Comparison of ENCODE assay signal across 8 cellular contexts in genomic region chr2:38376346-38376682, GRCh38. TPM values are rescaled to one million over a fixed set of nuclear protein-coding genes. Genes with fewer than 3 reads are reported as not detected.
DNase-seq lines count a peak whose midpoint lies in the region; TF ChIP-seq lines count a peak whose summit lies in the region.

No MANE protein-coding gene starts in this region.

- no peak overlapping the region for H2BK20ac ChIP-seq in H9 (ENCODE audit: low read depth, low read length, poor library complexity, severe bottlenecking)

- no peak overlapping the region for H3T11ph ChIP-seq in H9 (ENCODE audit: low read length)

- no peak overlapping the region for H4K5ac ChIP-seq in H9 (ENCODE audit: insufficient read length, low read depth, low read length)

- H3K27ac ChIP-seq in H9 (ENCODE audit: insufficient read length, low read depth, low read length) (no peak overlapping the region), breast epithelium (peak overlapping the region; percentile 99), spleen (peak overlapping the region; percentile 96 to 100 (median 100))

- no peak overlapping the region for H3K4ac ChIP-seq in H9 (ENCODE audit: low read depth, low read length)

- peak overlapping the region; percentile 66 to 94 (median 88) for H3K4me3 ChIP-seq in breast epithelium
- peak overlapping the region; percentile 67 to 94 (median 86) for H3K4me3 ChIP-seq in spleen

- H2AFZ ChIP-seq in H9 (ENCODE audit: low read length), result no peak overlapping the region

- intact Hi-C loops in breast epithelium (cut with DNase I; ENCODE audit: low total_unique reads) (loop anchor here (10.0 kb wide), 1 partner anchor 2002 kb away; no protein-coding TSS in a partner anchor), spleen (cut with DNase I; ENCODE audit: low total_unique reads) (no loop called here)

- H3K18ac ChIP-seq in H9 (ENCODE audit: insufficient read length, low read depth, low read length), result peak overlapping the region; percentile 87

- peak overlapping the region; percentile 91 to 98 for H3K4me3 Mint-ChIP-seq in H9
- peak overlapping the region; percentile 92 for H3K4me3 Mint-ChIP-seq in T-helper 1 cell treated with Interleukin-12 subunit alpha and Interleukin-12 subunit beta and Interleukin-4 antibody, amounts not matched to agents 30 μg/mL and 1 μg/mL, for 36 hours

- no peaks in the 10 kb centered on the region for H4K20me1 ChIP-seq in H9 (ENCODE audit: control insufficient read depth, insufficient read depth, insufficient read length)

- peaks cover 32 to 41% of the 10 kb centered on the region in 2 experiments for H3K4me1 Mint-ChIP-seq in H9
- peaks cover 45% of the 10 kb centered on the region for H3K4me1 Mint-ChIP-seq in T-helper 1 cell treated with Interleukin-12 subunit alpha and Interleukin-12 subunit beta and Interleukin-4 antibody, amounts not matched to agents 30 μg/mL and 1 μg/mL, for 36 hours (ENCODE audit: low read depth)

- TF ChIP-seq CTCF in H9 (conservative IDR thresholded peaks at IDR 0.05) (no peak), breast epithelium (IDR thresholded peaks at IDR 0.05) (no peak), spleen (IDR thresholded peaks at IDR 0.05 in 8 of 11, conservative IDR thresholded peaks at IDR 0.05 in 3 of 11) (no peak)

- no peak overlapping the region for H3K23ac ChIP-seq in H9 (ENCODE audit: insufficient read length, low read depth, low read length)

- peak overlapping the region; percentile 92 for H3K4me2 ChIP-seq in H9 (ENCODE audit: insufficient read depth, insufficient read length, low read length)

- peak overlapping the region; percentile 30 to 87 (median 55); a peak in 3 of 7 replicates for H3K27ac Mint-ChIP-seq in H9
- H3K27ac Mint-ChIP-seq in T-helper 1 cell treated with Interleukin-12 subunit alpha and Interleukin-12 subunit beta and Interleukin-4 antibody, amounts not matched to agents 30 μg/mL and 1 μg/mL, for 36 hours, result peak overlapping the region; percentile 91

- H3K9me3 Mint-ChIP-seq in H9, result no peaks in the 10 kb centered on the region; a peak in 1 of 5 replicates
- no peaks in the 10 kb centered on the region for H3K9me3 Mint-ChIP-seq in T-helper 1 cell treated with Interleukin-12 subunit alpha and Interleukin-12 subunit beta and Interleukin-4 antibody, amounts not matched to agents 30 μg/mL and 1 μg/mL, for 36 hours

- DNase-seq in NCI-H2081 (lab: John Stamatoyannopoulos, UW) (peak; percentile 44 to 75), NCI-H2081 treated with DMSO at 0.1 percent for 48 hours (lab: John Stamatoyannopoulos, UW) (no peak), H9 (peak; percentile 45), LoVo (ENCODE audit: low spot score) (peak; percentile 78), breast epithelium (ENCODE audit: low spot score in 2 of 2) (peak in 1 of 2 donors; percentile 64), inferior parietal cortex (ENCODE audit: extremely low spot score) (peak; percentile 67), spleen (no peak)

- TF ChIP-seq POLR2A in breast epithelium (IDR thresholded peaks at IDR 0.05) (no peak), spleen (IDR thresholded peaks at IDR 0.05) (no peak)

- H2AK5ac ChIP-seq in H9 (ENCODE audit: insufficient read length, low read length), result no peak overlapping the region

- H2BK120ac ChIP-seq in H9 (ENCODE audit: low read depth, low read length, poor library complexity, severe bottlenecking), result no peak overlapping the region

- H2BK5ac ChIP-seq in H9 (ENCODE audit: insufficient read length, low read length), result no peak overlapping the region

- no peaks in the 10 kb centered on the region for H3K27me3 ChIP-seq in H9 (ENCODE audit: insufficient read depth, low read length)
- no peaks in the 10 kb centered on the region for H3K27me3 ChIP-seq in breast epithelium
- H3K27me3 ChIP-seq in spleen (replicated peaks in 1 of 7), result no peaks in the 10 kb centered on the region

- H3K14ac ChIP-seq in H9 (ENCODE audit: insufficient read depth, low read length), result peak overlapping the region; percentile 65

- peaks cover 2% of the 10 kb centered on the region for H3K79me1 ChIP-seq in H9 (ENCODE audit: insufficient read depth, low read depth, low read length, poor library complexity, severe bottlenecking)

- H3K27me3 Mint-ChIP-seq in H9 (ENCODE audit: low read depth), result no peaks in the 10 kb centered on the region
- H3K27me3 Mint-ChIP-seq in T-helper 1 cell treated with Interleukin-12 subunit alpha and Interleukin-12 subunit beta and Interleukin-4 antibody, amounts not matched to agents 30 μg/mL and 1 μg/mL, for 36 hours (ENCODE audit: low read depth), result peaks cover 7% of the 10 kb centered on the region

- no peak overlapping the region for H2BK15ac ChIP-seq in H9 (ENCODE audit: low read depth, low read length)

- peaks cover 11% of the 10 kb centered on the region for H3K23me2 ChIP-seq in H9 (ENCODE audit: insufficient read length, low read depth, low read length, poor library complexity, severe bottlenecking)

- no peak overlapping the region for H4K91ac ChIP-seq in H9 (ENCODE audit: insufficient read length, low read depth, low read length)

- H4K8ac ChIP-seq in H9 (replicated peaks; ENCODE audit: insufficient read length, low read depth, low read length), result no peak overlapping the region

- H2BK12ac ChIP-seq in H9 (ENCODE audit: insufficient read length, low read depth, low read length), result no peak overlapping the region

- H3K36me3 Mint-ChIP-seq in H9 (ENCODE audit: insufficient read depth in 1 of 3, low read depth in 3 of 3), result peaks cover 0 to 8% (median 0%) of the 10 kb centered on the region in 3 experiments; a peak in 2 of 7 replicates
- peaks cover 5% of the 10 kb centered on the region for H3K36me3 Mint-ChIP-seq in T-helper 1 cell treated with Interleukin-12 subunit alpha and Interleukin-12 subunit beta and Interleukin-4 antibody, amounts not matched to agents 30 μg/mL and 1 μg/mL, for 36 hours (ENCODE audit: low read depth)

- H3K9me3 ChIP-seq in H9 (ENCODE audit: control insufficient read depth, low read depth, low read length), result no peaks in the 10 kb centered on the region
- no peaks in the 10 kb centered on the region for H3K9me3 ChIP-seq in breast epithelium
- no peaks in the 10 kb centered on the region for H3K9me3 ChIP-seq in spleen

- peak overlapping the region; percentile 84 for H3K9ac ChIP-seq in H9 (ENCODE audit: extremely low read depth, insufficient read length, low read length)

- H3K36me3 ChIP-seq in breast epithelium (no peaks in the 10 kb centered on the region), spleen (no peaks in the 10 kb centered on the region)

- no CpG with 5 or more reads among the region's 23 CpGs for WGBS in H9 (ENCODE audit: extremely low coverage, insufficient read length, low lambda C conversion rate)
- WGBS in spleen, 5 donors, result 0 to 1% (median 1%) methylated on average over 7 to 23 of the region's 23 CpGs

- no peak overlapping the region for H3K56ac ChIP-seq in H9 (ENCODE audit: insufficient read length, low read depth, low read length)

- 0 out of 2 replicates have a peak, but pooled peaks cover 2% of the 10 kb centered on the region for H3K4me1 ChIP-seq in H9 (ENCODE audit: insufficient read depth, low read length)
- peaks cover 0 to 17% of the 10 kb centered on the region in 2 donors for H3K4me1 ChIP-seq in breast epithelium
- H3K4me1 ChIP-seq in spleen, result peaks cover 16 to 82% (median 53%) of the 10 kb centered on the region in 6 donors

- H3K79me2 ChIP-seq in H9 (ENCODE audit: insufficient read depth, low read length), result peaks cover 41% of the 10 kb centered on the region; the same call in 1 of the 2 replicates

RNA-seq across cellular contexts. Expression of gene ATL2, which starts 0.8 kb away (rescaled TPM):
- total RNA-seq in H9 (2021) (66.7 and 70.9 TPM in 2 replicates), breast epithelium (100 to 1,000 TPM in 2 of 3 donors, 10 to 100 TPM in 1; 66.4 to 179 (median 159) TPM), spleen (100 to 1,000 TPM in 1 of 7 donors, 10 to 100 TPM in 6; 62.0 to 100 (median 66.1) TPM)
- 10 to 100 TPM; 17.5 to 21.3 (median 19.0) TPM for polyA plus RNA-seq in spleen

Comparison
In these comparisons a context has a peak if more than half of its experiments do, and no peak if none do; other contexts are left out.
1. DNase-seq: peak in NCI-H2081 (2 of 2), H9 (single experiment), LoVo (single experiment) and inferior parietal cortex (single experiment); none in NCI-H2081 treated with DMSO at 0.1 percent for 48 hours (single experiment) and spleen (single experiment).